Comparison of ENCODE assay signal across 28 cellular contexts in genomic region chr3:108394016-108394415, GRCh38.
"Had no signal": no experiment of that assay in that cellular context is flagged by ENCODE, and none has a peak within 500 bp of the region (broad histone marks: within the 10 kb centered on the region; RNA-seq: fewer than 3 reads in every experiment).

No MANE protein-coding gene starts in this region.

- FAIRE-seq: islet of Langerhans, urothelium cell line had no signal

- H3K27ac Mint-ChIP-seq: mesothelial cell of epicardium; naive B cell; nephron progenitor cell; neural progenitor cell; progenitor cell of endocrine pancreas; stimulated activated naive B cell treated with anti-CD40 and anti-IgM and Interleukin-4, amounts not matched to agents 10 μg/mL and 1 μg/mL and 100 μg/mL, for 72 hours had no signal

- H3K9ac ChIP-seq: neural progenitor cell had no signal

- H3K9me3 ChIP-seq: left ventricle myocardium inferior, neutrophil, ovary, right atrium auricular region, right lobe of liver, stomach, testis, thyroid gland, transverse colon, upper lobe of right lung had no signal

- H2AFZ ChIP-seq: neural progenitor cell had no signal

- ATAC-seq: right lobe of liver; stimulated activated naive B cell treated with anti-CD40 and anti-IgM and Interleukin-4, amounts not matched to agents 10 μg/mL and 1 μg/mL and 100 μg/mL, for 72 hours; stimulated activated naive CD8-positive, alpha-beta T cell treated with anti-CD3 and anti-CD28 coated beads, Interleukin-15, Interleukin-2, amounts not matched to agents 100 U/mL and 50 U/mL, for 24 hours; upper lobe of right lung had no signal

- DNase-seq: hypothalamus; left ventricle myocardium inferior; mesendoderm; naive B cell; natural killer cell; nephron progenitor cell; occipital lobe; ovary; right lobe of liver; stimulated activated CD4-positive, alpha-beta T cell treated with anti-CD3 and anti-CD28 coated beads, Interleukin-1b, Interleukin-23, amount 100 ng/mL, for 48 hours; stimulated activated CD4-positive, alpha-beta T cell treated with anti-CD3 and anti-CD28 coated beads, Interleukin-2, amount 100 ng/mL, for 48 hours; stimulated activated naive B cell treated with anti-CD40 and anti-IgM and Interleukin-4, amounts not matched to agents 10 μg/mL and 1 μg/mL and 100 μg/mL, for 72 hours; stimulated activated naive CD8-positive, alpha-beta T cell treated with anti-CD3 and anti-CD28 coated beads, Interleukin-15, Interleukin-2, amounts not matched to agents 100 U/mL and 50 U/mL, for 24 hours; stomach; testis; thyroid gland; transverse colon; upper lobe of right lung had no signal

- H3K4me2 ChIP-seq: neural progenitor cell, smooth muscle cell had no signal

- H3K4me3 ChIP-seq: left ventricle myocardium inferior, lung, neural progenitor cell, ovary, right atrium auricular region, right lobe of liver, smooth muscle cell, stomach, testis, thyroid gland, transverse colon, upper lobe of right lung had no signal

- H3K36me3 ChIP-seq: left ventricle myocardium inferior, neural progenitor cell, neutrophil, ovary, right atrium auricular region, right lobe of liver, stomach, thyroid gland, transverse colon, upper lobe of right lung had no signal

- H3K4me3 Mint-ChIP-seq: mesothelial cell of epicardium; naive B cell; natural killer cell; nephron progenitor cell; neural progenitor cell; stimulated activated naive B cell treated with anti-CD40 and anti-IgM and Interleukin-4, amounts not matched to agents 10 μg/mL and 1 μg/mL and 100 μg/mL, for 72 hours had no signal

- H3K27me3 ChIP-seq: neural progenitor cell, neutrophil, ovary, right atrium auricular region, right lobe of liver, stomach, testis, thyroid gland, transverse colon, upper lobe of right lung had no signal

- H3K4me1 ChIP-seq: left ventricle myocardium inferior, neural progenitor cell, right atrium auricular region, right lobe of liver, stomach, testis, upper lobe of right lung had no signal

- H3K36me3 Mint-ChIP-seq: immature natural killer cell; mesothelial cell of epicardium; naive B cell; natural killer cell; stimulated activated naive B cell treated with anti-CD40 and anti-IgM and Interleukin-4, amounts not matched to agents 10 μg/mL and 1 μg/mL and 100 μg/mL, for 72 hours had no signal

- H3K9me3 Mint-ChIP-seq: immature natural killer cell; mesothelial cell of epicardium; natural killer cell; nephron progenitor cell; stimulated activated naive B cell treated with anti-CD40 and anti-IgM and Interleukin-4, amounts not matched to agents 10 μg/mL and 1 μg/mL and 100 μg/mL, for 72 hours had no signal

- H3K27ac ChIP-seq: left ventricle myocardium inferior, neural progenitor cell, neutrophil, ovary, right atrium auricular region, right lobe of liver, stomach, testis, thyroid gland, transverse colon, upper lobe of right lung had no signal
